In genomic region chr2:145503511-145503910, GRCh38 we compare ENCODE assay signal across 12 cellular contexts.
"Had no signal": no experiment of that assay in that cellular context is flagged by ENCODE, and none has a peak within 500 bp of the region (broad histone marks: within the 10 kb centered on the region; RNA-seq: fewer than 3 reads in every experiment).

No MANE protein-coding gene starts in this region.

- H3K27me3 ChIP-seq: pancreas, testis had no signal

- H3K27ac ChIP-seq: left ventricle myocardium inferior, pancreas, testis had no signal

- DNase-seq: activated effector memory CD4-positive, alpha-beta T cell treated with Interleukin-2 at 50 U/mL for 16 hours; activated T-cell treated with anti-CD3 and anti-CD28 coated beads, Interleukin-2, amount 50 U/mL, for 24 hours; amygdala; dermis blood vessel endothelial cell; foreskin melanocyte; head of caudate nucleus; left ventricle myocardium inferior; pancreas; stimulated activated CD4-positive, alpha-beta T cell treated with anti-CD3 and anti-CD28 coated beads, Interleukin-4, amount 100 ng/mL, for 4 hours; stimulated activated naive CD8-positive, alpha-beta T cell treated with anti-CD3 and anti-CD28 coated beads, Interleukin-15, amount 100 ng/mL, for 72 hours; testis had no signal

- H3K9me3 ChIP-seq: pancreas, testis had no signal

- H3K36me3 ChIP-seq: left ventricle myocardium inferior, pancreas had no signal

- ATAC-seq: activated CD4-positive, CD25-positive, alpha-beta regulatory T cell treated with anti-CD3 and anti-CD28 coated beads, Interleukin-2, amount 50 U/mL, for 24 hours; pancreas; stimulated activated naive CD8-positive, alpha-beta T cell treated with anti-CD3 and anti-CD28 coated beads, Interleukin-15, amount 100 ng/mL, for 72 hours had no signal

- H3K4me3 ChIP-seq: left ventricle myocardium inferior, pancreas, testis had no signal

- H3K4me1 ChIP-seq: left ventricle myocardium inferior, pancreas, testis had no signal
